In genomic region chr5:163508753-163509152, GRCh38 we compare ENCODE assay signal across 8 cellular contexts. TPM values are rescaled to one million over a fixed set of nuclear protein-coding genes. Genes with fewer than 3 reads are reported as not detected.
DNase-seq lines count a peak whose midpoint lies in the region; ATAC-seq and TF ChIP-seq lines count a peak whose summit lies in the region.
"Had no signal": no experiment of that assay in that cellular context is flagged by ENCODE, and none has a peak within 500 bp of the region (broad histone marks: within the 10 kb centered on the region; RNA-seq: fewer than 3 reads in every experiment).

No MANE protein-coding gene starts in this region.

- peaks cover 19% of the 10 kb centered on the region for H3K4me1 ChIP-seq in foreskin keratinocyte
- peaks cover 34 to 88% (median 74%) of the 10 kb centered on the region in 6 donors for H3K4me1 ChIP-seq in spleen
- peaks cover 25% of the 10 kb centered on the region for H3K4me1 ChIP-seq in Caco-2

- H3K4me3 Mint-ChIP-seq in HFFc6: peak overlapping the region; percentile 99
- H3K4me3 Mint-ChIP-seq in activated CD4-positive, alpha-beta memory T cell treated with anti-CD3 and anti-CD28 coated beads for 36 hours: peak overlapping the region; percentile 95
- H3K4me3 Mint-ChIP-seq in Caco-2 (ENCODE audit: unreplicated experiment): no peak overlapping the region

- intact Hi-C loops in activated CD4-positive, alpha-beta memory T cell treated with anti-CD3 and anti-CD28 coated beads for 36 hours (cut with micrococcal nuclease): no loop called here
- intact Hi-C loops in spleen (cut with DNase I; ENCODE audit: low total_unique reads): loop anchor here (5.0 kb wide), 1 partner anchor 46 kb away; the partner anchor contains the start of genes HMMR and NUDCD2
- intact Hi-C loops in Caco-2 (cut with micrococcal nuclease; ENCODE audit: unreplicated experiment): no loop called here

- no peak for TF ChIP-seq CTCF in HFFc6 (IDR thresholded peaks at IDR 0.05)
- no peak for TF ChIP-seq CTCF in foreskin keratinocyte (conservative IDR thresholded peaks at IDR 0.05)
- TF ChIP-seq CTCF in spleen (IDR thresholded peaks at IDR 0.05 in 8 of 11, conservative IDR thresholded peaks at IDR 0.05 in 3 of 11): no peak
- no peak for TF ChIP-seq CTCF in Caco-2 (IDR thresholded peaks at IDR 0.05; ENCODE audit: insufficient read depth in 1 of 2, low read depth in 1 of 2, low read length in 1 of 2, severe bottlenecking in 1 of 2, unreplicated experiment in 1 of 2)

- H3K9me3 ChIP-seq in spleen: no peaks in the 10 kb centered on the region
- no peaks in the 10 kb centered on the region for H3K9me3 ChIP-seq in Caco-2

- POLR2A ChIA-PET in activated CD4-positive, alpha-beta memory T cell treated with anti-CD3 and anti-CD28 coated beads for 36 hours (lab: Charles Lee): interaction anchor here (8.4 kb wide), 1 partner anchor 49 kb away, joined by 235 read pairs; the partner anchor contains the start of genes HMMR and NUDCD2
- POLR2A ChIA-PET in Caco-2 (lab: Charles Lee): no interaction called here

- H3K36me3 ChIP-seq in spleen (peaks cover 0 to 24% (median 18%) of the 10 kb centered on the region in 6 donors), Caco-2 (ENCODE audit: control insufficient read depth, insufficient read depth, low read length) (no peaks in the 10 kb centered on the region)

- H3K27me3 Mint-ChIP-seq in HFFc6 (ENCODE audit: insufficient read depth) (no peaks in the 10 kb centered on the region; the same call in 1 of the 2 replicates), Caco-2 (ENCODE audit: insufficient read depth, unreplicated experiment) (no peaks in the 10 kb centered on the region)
- no peaks in the 10 kb centered on the region for H3K27me3 Mint-ChIP-seq in activated CD4-positive, alpha-beta memory T cell treated with anti-CD3 and anti-CD28 coated beads for 36 hours

- H3K27ac Mint-ChIP-seq in HFFc6 (peak overlapping the region; percentile 80), Caco-2 (ENCODE audit: unreplicated experiment) (no peak overlapping the region)
- peak overlapping the region; percentile 100 for H3K27ac Mint-ChIP-seq in activated CD4-positive, alpha-beta memory T cell treated with anti-CD3 and anti-CD28 coated beads for 36 hours

- ATAC-seq in foreskin keratinocyte: no peak
- no peak for ATAC-seq in HG03097 (IDR thresholded peaks at IDR 0.05; ENCODE audit: low FRiP score, unreplicated experiment)
- no peak for ATAC-seq in HG03025 (IDR thresholded peaks at IDR 0.05; ENCODE audit: low FRiP score, unreplicated experiment)

- H3K4me3 ChIP-seq in spleen (peak overlapping the region in 5 of 8 donors; percentile 27 to 87 (median 63)), Caco-2 (ENCODE audit: low read depth, low read length) (no peak overlapping the region)

- peaks cover 51% of the 10 kb centered on the region for H3K4me1 Mint-ChIP-seq in HFFc6 (ENCODE audit: low read depth)
- peaks cover 44% of the 10 kb centered on the region for H3K4me1 Mint-ChIP-seq in activated CD4-positive, alpha-beta memory T cell treated with anti-CD3 and anti-CD28 coated beads for 36 hours (ENCODE audit: low read depth)
- peaks cover 12% of the 10 kb centered on the region for H3K4me1 Mint-ChIP-seq in Caco-2 (ENCODE audit: low read depth, unreplicated experiment)

- WGBS in spleen, 5 donors: 13 to 23% (median 17%) methylated on average over 5 of the region's 5 CpGs

- H3K27ac ChIP-seq in foreskin keratinocyte (peak overlapping the region; percentile 51), spleen (peak overlapping the region; percentile 15 to 100 (median 98))

- BruUV-seq in Caco-2 (replicated peaks; lab: Mats Ljungman, UMichigan): no TSS peak

- H3K36me3 Mint-ChIP-seq in HFFc6 (ENCODE audit: low read depth) (no peaks in the 10 kb centered on the region), Caco-2 (ENCODE audit: insufficient read depth, unreplicated experiment) (peaks cover 23% of the 10 kb centered on the region)
- peaks cover 52% of the 10 kb centered on the region for H3K36me3 Mint-ChIP-seq in activated CD4-positive, alpha-beta memory T cell treated with anti-CD3 and anti-CD28 coated beads for 36 hours

- CTCF ChIA-PET in activated CD4-positive, alpha-beta memory T cell treated with anti-CD3 and anti-CD28 coated beads for 36 hours (lab: Charles Lee): interaction anchor here (1.3 kb wide), 1 partner anchor 36 kb away, joined by 6 read pairs; no protein-coding TSS in a partner anchor
- CTCF ChIA-PET in Caco-2 (lab: Charles Lee): no interaction called here

- H3K9me3 Mint-ChIP-seq in HFFc6 (no peaks in the 10 kb centered on the region), Caco-2 (ENCODE audit: unreplicated experiment) (no peaks in the 10 kb centered on the region)
- H3K9me3 Mint-ChIP-seq in activated CD4-positive, alpha-beta memory T cell treated with anti-CD3 and anti-CD28 coated beads for 36 hours: no peaks in the 10 kb centered on the region

- DNase-seq in HFFc6 (no peak), foreskin keratinocyte (no peak), spleen (no peak), Caco-2 (no peak)
- DNase-seq in activated CD4-positive, alpha-beta memory T cell treated with anti-CD3 and anti-CD28 coated beads for 36 hours: no peak
- DNase-seq: T-helper 9 cell had no signal

- H3K27me3 ChIP-seq in foreskin keratinocyte (no peaks in the 10 kb centered on the region), spleen (replicated peaks in 1 of 7) (no peaks in the 10 kb centered on the region), Caco-2 (replicated peaks; ENCODE audit: control insufficient read depth, insufficient read depth, low read length) (no peaks in the 10 kb centered on the region)

- TF ChIP-seq POLR2A in spleen (IDR thresholded peaks at IDR 0.05): no peak

RNA-seq across cellular contexts. Expression of gene MAT2B, which starts 3.3 kb away (rescaled TPM):
- total RNA-seq in HFFc6 (2021; fragmentation: NEBNext Ultra II Directional; extraction: Animal tissue kit (Norgen Biotek cat#: 25700)): 10 to 100 TPM; 38.8 to 53.2 (median 48.4) TPM
- 100 to 1,000 TPM; 114 to 122 TPM for total RNA-seq in activated CD4-positive, alpha-beta memory T cell treated with anti-CD3 and anti-CD28 coated beads for 36 hours
- total RNA-seq in foreskin keratinocyte (61.2 and 63.7 TPM in 2 replicates), spleen (100 to 1,000 TPM in 2 of 7 donors, 10 to 100 TPM in 5; 70.8 to 110 (median 97.6) TPM), Caco-2 (2022) (23.4 and 25.1 TPM in 2 replicates)
- polyA plus RNA-seq in foreskin keratinocyte (38.8 and 44.8 TPM in 2 replicates), spleen (10 to 100 TPM; 61.6 to 90.4 (median 85.7) TPM)

RNA-seq across cellular contexts. Expression of gene HMMR, which starts 48.3 kb away (rescaled TPM):
- 10 to 100 TPM; 16.2 to 37.0 (median 32.5) TPM for total RNA-seq in HFFc6 (2021; fragmentation: NEBNext Ultra II Directional; extraction: Animal tissue kit (Norgen Biotek cat#: 25700))
- total RNA-seq in activated CD4-positive, alpha-beta memory T cell treated with anti-CD3 and anti-CD28 coated beads for 36 hours: 100 to 1,000 TPM; 109 to 118 TPM
- total RNA-seq in foreskin keratinocyte: 31.0 and 53.7 TPM in 2 replicates
- polyA plus RNA-seq in foreskin keratinocyte: 11.6 and 21.1 TPM in 2 replicates
- total RNA-seq in spleen: 10 to 100 TPM in 1 of 7 donors, 1 to 10 TPM in 6; 1.7 to 10.4 (median 3.7) TPM
- polyA plus RNA-seq in spleen: 1 to 10 TPM in 2 of 3 donors, under 1 TPM in 1; 0.65 to 4.4 (median 2.0) TPM
- total RNA-seq in Caco-2 (2022): 61.1 and 64.2 TPM in 2 replicates

RNA-seq across cellular contexts. Expression of gene NUDCD2, which starts 48.9 kb away (rescaled TPM):
- 10 to 100 TPM; 15.9 to 22.4 (median 18.4) TPM for total RNA-seq in HFFc6 (2021; fragmentation: NEBNext Ultra II Directional; extraction: Animal tissue kit (Norgen Biotek cat#: 25700))
- 10 to 100 TPM; 46.4 to 48.6 TPM for total RNA-seq in activated CD4-positive, alpha-beta memory T cell treated with anti-CD3 and anti-CD28 coated beads for 36 hours
- total RNA-seq in foreskin keratinocyte (23.8 and 24.7 TPM in 2 replicates), spleen (10 to 100 TPM in 6 of 7 donors, 1 to 10 TPM in 1; 7.6 to 25.9 (median 16.6) TPM), Caco-2 (2022) (50.0 and 50.9 TPM in 2 replicates)
- polyA plus RNA-seq in foreskin keratinocyte (20.9 and 26.4 TPM in 2 replicates), spleen (1 to 10 TPM; 5.8 to 9.9 (median 9.7) TPM)
